8 cellular contexts compared by ENCODE assay signal in genomic region chr12:56151672-56152131, GRCh38. TPM values are rescaled to one million over a fixed set of nuclear protein-coding genes. Genes with fewer than 3 reads are reported as not detected.
DNase-seq lines count a peak whose midpoint lies in the region; ATAC-seq lines count a peak whose summit lies in the region.

No MANE protein-coding gene starts in this region.

- POLR2A ChIA-PET in CD4-positive, alpha-beta memory T cell (lab: Charles Lee; ENCODE audit: partially characterized antibody): interaction anchor here (0.6 to 2.1 kb wide), 19 partner anchors 18 to 321 kb away, joined by 3 to 24 read pairs (median 4); partner anchors contain the start of genes CNPY2, PA2G4, RNF41 and RPL41

- H3K9me3 ChIP-seq in CD4-positive, alpha-beta memory T cell (ENCODE audit: control insufficient read depth in 1 of 2, low read length in 2 of 2): no peaks in the 10 kb centered on the region
- H3K9me3 ChIP-seq in HUES64 (ENCODE audit: insufficient read depth, low read depth, low read length) (no peaks in the 10 kb centered on the region), SJCRH30 (replicated peaks) (no peaks in the 10 kb centered on the region)

- CTCF ChIA-PET in CD4-positive, alpha-beta memory T cell (lab: Charles Lee; ENCODE audit: partially characterized antibody): interaction anchor here (0.8 to 2.9 kb wide), 14 partner anchors 9 to 105 kb away, joined by 3 to 22 read pairs (median 4); partner anchors contain the start of genes ESYT1, RNF41, SMARCC2 and ZC3H10

- H3K27me3 Mint-ChIP-seq in CD4-positive, alpha-beta memory T cell: no peaks in the 10 kb centered on the region

- peak; percentile 57 for ATAC-seq in GM19452 (IDR thresholded peaks at IDR 0.05; ENCODE audit: unreplicated experiment)

- peak; percentile 63 to 80 (median 67) for DNase-seq in CD4-positive, alpha-beta memory T cell
- peak; percentile 31 to 44 for DNase-seq in SJCRH30
- peak; percentile 50 for DNase-seq in activated naive CD8-positive, alpha-beta T cell treated with anti-CD3 and anti-CD28 coated beads, Interleukin-2, amount 50 U/mL, for 16 hours (ENCODE audit: low read depth, low spot score)
- peak; percentile 59 to 65 (median 62) for DNase-seq in stimulated activated CD4-positive, alpha-beta T cell treated with anti-CD3 and anti-CD28 coated beads, Interleukin-12 subunit alpha, Interleukin-12 subunit beta, amount 100 ng/mL, for 48 hours (ENCODE audit: low read depth in 2 of 3, low spot score in 1 of 3)
- no peak for DNase-seq in hippocampal formation (lab: John Stamatoyannopoulos, UW)

- no peaks in the 10 kb centered on the region for H3K27me3 ChIP-seq in CD4-positive, alpha-beta memory T cell (ENCODE audit: insufficient read depth, low read length)
- H3K27me3 ChIP-seq in HUES64 (ENCODE audit: insufficient read depth, low read length) (no peaks in the 10 kb centered on the region), SJCRH30 (no peaks in the 10 kb centered on the region)

- peak overlapping the region; percentile 84 for H3K9ac ChIP-seq in HUES64 (ENCODE audit: low read depth, low read length)

- peaks cover 27% of the 10 kb centered on the region for H3K4me1 ChIP-seq in CD4-positive, alpha-beta memory T cell (ENCODE audit: insufficient read depth, low read length)
- H3K4me1 ChIP-seq in HUES64 (ENCODE audit: insufficient read depth, low read length) (peaks cover 10% of the 10 kb centered on the region), SJCRH30 (peaks cover 31% of the 10 kb centered on the region)

- peak overlapping the region; percentile 66 to 91 for H3K4me3 ChIP-seq in CD4-positive, alpha-beta memory T cell (ENCODE audit: low read length in 2 of 2)
- H3K4me3 ChIP-seq in HUES64 (ENCODE audit: low read length) (peak overlapping the region; percentile 86), SJCRH30 (peak overlapping the region; percentile 69), iPS-11a (ENCODE audit: low read depth, low read length) (peak overlapping the region; percentile 79)

- peaks cover 15 to 47% (median 27%) of the 10 kb centered on the region in 4 donors for H3K4me1 Mint-ChIP-seq in CD4-positive, alpha-beta memory T cell

- H3K27ac Mint-ChIP-seq in CD4-positive, alpha-beta memory T cell: peak overlapping the region; percentile 93 to 99 (median 97)

- H3K4me3 Mint-ChIP-seq in CD4-positive, alpha-beta memory T cell: peak overlapping the region; percentile 91 to 96 (median 94)

- no peaks in the 10 kb centered on the region for H3K9me3 Mint-ChIP-seq in CD4-positive, alpha-beta memory T cell

- H3K27ac ChIP-seq in CD4-positive, alpha-beta memory T cell (ENCODE audit: low read depth, low read length): peak overlapping the region; percentile 84
- H3K27ac ChIP-seq in HUES64 (ENCODE audit: low read depth, low read length) (peak overlapping the region; percentile 93), SJCRH30 (peak overlapping the region; percentile 95)

- 8% methylated on average over 12 of the region's 12 CpGs for WGBS in HUES64

- no peaks in the 10 kb centered on the region for H3K36me3 Mint-ChIP-seq in CD4-positive, alpha-beta memory T cell

- intact Hi-C loops in CD4-positive, alpha-beta memory T cell (cut with micrococcal nuclease): loop anchor here (1.0 kb wide), 4 partner anchors 22 to 322 kb away; partner anchors contain the start of genes DNAJC14, PA2G4 and ZC3H10

- no peaks in the 10 kb centered on the region for H3K36me3 ChIP-seq in CD4-positive, alpha-beta memory T cell (ENCODE audit: insufficient read depth, low read length)
- peaks cover 21% of the 10 kb centered on the region for H3K36me3 ChIP-seq in HUES64 (ENCODE audit: insufficient read depth, low read length)
- peaks cover 10% of the 10 kb centered on the region; the same call in 1 of the 2 replicates for H3K36me3 ChIP-seq in SJCRH30

RNA-seq across cellular contexts. Expression of gene MYL6B, which starts 0.7 kb away (rescaled TPM):
- 1 to 10 TPM; 2.6 to 3.4 TPM for total RNA-seq in CD4-positive, alpha-beta memory T cell
- 1 to 10 TPM; 1.8 to 4.8 TPM for polyA plus RNA-seq in CD4-positive, alpha-beta memory T cell
- 119 TPM for polyA plus RNA-seq in HUES64 (2013, experiment 1 of 2)
- polyA plus RNA-seq in HUES64 (2013, experiment 2 of 2): 134 TPM
- 199 and 208 TPM in 2 replicates for total RNA-seq in SJCRH30 (2014; rRNA removed; shearing (Covaris generic))

RNA-seq across cellular contexts. Expression of gene MYL6, which starts 6.5 kb away (rescaled TPM):
- total RNA-seq in CD4-positive, alpha-beta memory T cell: 100 to 1,000 TPM; 567 to 589 TPM
- 1,000 to 10,000 TPM; 2,141 to 3,317 TPM for polyA plus RNA-seq in CD4-positive, alpha-beta memory T cell
- 1,204 TPM for polyA plus RNA-seq in HUES64 (2013, experiment 1 of 2)
- 1,131 TPM for polyA plus RNA-seq in HUES64 (2013, experiment 2 of 2)
- 564 and 633 TPM in 2 replicates for total RNA-seq in SJCRH30 (2014; rRNA removed; shearing (Covaris generic))

RNA-seq across cellular contexts. Expression of gene ESYT1, which starts 23.6 kb away (rescaled TPM):
- 100 to 1,000 TPM; 249 to 258 TPM for total RNA-seq in CD4-positive, alpha-beta memory T cell
- polyA plus RNA-seq in CD4-positive, alpha-beta memory T cell: 100 to 1,000 TPM; 395 to 690 TPM
- 72.0 TPM for polyA plus RNA-seq in HUES64 (2013, experiment 1 of 2)
- polyA plus RNA-seq in HUES64 (2013, experiment 2 of 2): 70.5 TPM
- 86.7 and 92.9 TPM in 2 replicates for total RNA-seq in SJCRH30 (2014; rRNA removed; shearing (Covaris generic))

RNA-seq across cellular contexts. Expression of gene ZC3H10, which starts 33.6 kb away (rescaled TPM):
- total RNA-seq in CD4-positive, alpha-beta memory T cell: 10 to 100 TPM; 16.3 to 19.6 TPM
- polyA plus RNA-seq in CD4-positive, alpha-beta memory T cell: 1 to 10 TPM in 1 of 2 donors, under 1 TPM in 1; 0.27 to 3.9 TPM
- 3.6 TPM for polyA plus RNA-seq in HUES64 (2013, experiment 1 of 2)
- polyA plus RNA-seq in HUES64 (2013, experiment 2 of 2): 3.9 TPM
- total RNA-seq in SJCRH30 (2014; rRNA removed; shearing (Covaris generic)): 5.5 and 5.8 TPM in 2 replicates

RNA-seq across cellular contexts. Expression of gene RPL41, which starts 35.3 kb away (rescaled TPM):
- total RNA-seq in CD4-positive, alpha-beta memory T cell: 1,000 to 10,000 TPM; 5,438 to 5,728 TPM
- 1,000 to 10,000 TPM; 6,058 to 8,691 TPM for polyA plus RNA-seq in CD4-positive, alpha-beta memory T cell
- polyA plus RNA-seq in HUES64 (2013, experiment 1 of 2): 4,327 TPM
- polyA plus RNA-seq in HUES64 (2013, experiment 2 of 2): 4,532 TPM
- 5,544 and 5,661 TPM in 2 replicates for total RNA-seq in SJCRH30 (2014; rRNA removed; shearing (Covaris generic))

Comparison
In these comparisons a context has a peak if more than half of its experiments do, and no peak if none do; other contexts are left out.
1. DNase-seq: peak in CD4-positive, alpha-beta memory T cell (5 of 5), SJCRH30 (2 of 2), activated naive CD8-positive, alpha-beta T cell treated with anti-CD3 and anti-CD28 coated beads, Interleukin-2, amount 50 U/mL, for 16 hours (single experiment) and stimulated activated CD4-positive, alpha-beta T cell treated with anti-CD3 and anti-CD28 coated beads, Interleukin-12 subunit alpha, Interleukin-12 subunit beta, amount 100 ng/mL, for 48 hours (3 of 3); none in hippocampal formation (0 of 2).
2. RNA of gene MYL6B, which starts 0.7 kb away (total RNA-seq): 199 to 208 TPM in SJCRH30; 2.6 to 3.4 TPM in CD4-positive, alpha-beta memory T cell; every median in the first group is over 10 times any median in the second.
3. Peak in every context shown above with its lines, with median percentiles within 50 percentile points of each other: H3K27ac ChIP-seq and H3K4me3 ChIP-seq.